ENCODE assay signal across 11 cellular contexts in the genomic region with DNA sequence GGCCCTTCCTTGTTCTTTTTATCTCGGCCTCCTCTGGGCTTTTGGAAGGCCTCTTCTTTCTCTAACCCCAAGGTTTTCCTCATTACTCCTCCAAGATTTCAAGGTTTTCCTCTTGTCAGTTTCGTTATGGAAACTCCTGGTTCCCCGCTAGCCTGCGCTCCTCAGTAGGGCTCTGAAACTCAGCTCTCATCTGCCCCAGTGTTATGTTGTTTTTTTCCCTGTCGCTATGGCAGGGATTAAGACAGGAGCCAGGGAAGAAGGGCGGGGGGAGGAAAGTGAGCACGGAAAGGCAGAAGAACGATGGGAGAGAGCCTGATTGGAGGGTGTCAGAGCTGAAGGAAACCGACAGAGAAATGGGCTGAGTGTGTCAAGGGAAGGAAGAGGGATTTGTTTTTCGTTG. TPM values are rescaled to one million over a fixed set of nuclear protein-coding genes. Genes with fewer than 3 reads are reported as not detected.
DNase-seq lines count a peak whose midpoint lies in the region; FAIRE-seq and TF ChIP-seq lines count a peak whose summit lies in the region.
"Had no signal": no experiment of that assay in that cellular context is flagged by ENCODE, and none has a peak within 500 bp of the region (broad histone marks: within the 10 kb centered on the region; RNA-seq: fewer than 3 reads in every experiment).

No MANE protein-coding gene starts in this region.

- H2BK15ac ChIP-seq in H1 (ENCODE audit: low read length) = no peak overlapping the region
- no peak overlapping the region for H2BK15ac ChIP-seq in mesendoderm (replicated peaks; ENCODE audit: low read depth)

- CTCF ChIA-PET in H1 (lab: Charles Lee; ENCODE audit: partially characterized antibody) = interaction anchor here (1.1 to 1.7 kb wide), 5 partner anchors 8 to 313 kb away, joined by 3 read pairs; no protein-coding TSS in a partner anchor

- 55 to 100% methylated on average over 1 to 10 of the region's 10 CpGs for WGBS in H1 (ENCODE audit: extremely low coverage in 1 of 2, insufficient coverage in 1 of 2, insufficient read length in 1 of 2, insufficient replicate concordance in 2 of 2, low coverage in 1 of 2, low lambda C conversion rate in 2 of 2, missing lambda C conversion rate in 1 of 2), 2 experiments
- no CpG with 5 or more reads among the region's 10 CpGs for WGBS in mesendoderm (ENCODE audit: extremely low coverage, insufficient coverage, low lambda C conversion rate)
- WGBS in testis, 2 donors = 45 to 53% methylated on average over 10 of the region's 10 CpGs

- H3K4me1 ChIP-seq in H1 (replicated peaks in 1 of 4; ENCODE audit: control insufficient read depth in 3 of 4, insufficient read depth in 4 of 4, low read length in 3 of 4) (peaks cover 0 to 5% (median 0%) of the 10 kb centered on the region in 4 experiments; a peak in 3 of 7 replicates), mesendoderm (ENCODE audit: control insufficient read depth, low read depth, low read length) (no peaks in the 10 kb centered on the region), testis (peaks cover 10% of the 10 kb centered on the region)
- H3K4me1 ChIP-seq: HAP-1, SJSA1 had no signal

- H3K23me2 ChIP-seq in H1 (ENCODE audit: low read depth, low read length) = no peaks in the 10 kb centered on the region

- H2AK5ac ChIP-seq in H1 (ENCODE audit: low read depth, low read length) = no peak overlapping the region
- H2AK5ac ChIP-seq in mesendoderm (ENCODE audit: low read length) = no peak overlapping the region

- H3K27me3 ChIP-seq in H1 (replicated peaks in 1 of 4; ENCODE audit: control insufficient read depth in 3 of 4, extremely low read depth in 1 of 4, insufficient read depth in 3 of 4, low read length in 3 of 4) (peaks cover 0 to 2% (median under 1%) of the 10 kb centered on the region in 4 experiments; a peak in 1 of 7 replicates), mesendoderm (ENCODE audit: insufficient read depth, low read length, poor library complexity) (no peaks in the 10 kb centered on the region), testis (no peaks in the 10 kb centered on the region)
- H3K27me3 ChIP-seq: SJSA1 had no signal

- H3K23ac ChIP-seq in H1 (ENCODE audit: insufficient read length) (no peak overlapping the region), mesendoderm (ENCODE audit: low read length) (no peak overlapping the region)

- peaks cover 9% of the 10 kb centered on the region for H3K4me1 Mint-ChIP-seq in activated T-helper 2 cell treated with anti-CD3 and anti-CD28 coated beads, Interferon-gamma antibody, Interleukin-2, Interleukin-4, amounts not matched to agents 10 μg/mL and 5 μg/mL and 100 μg/mL, durations not matched to agents 14 hours and 24 hours and 36 hours (ENCODE audit: low read depth)

- H2AFZ ChIP-seq in H1 (ENCODE audit: low read length) = peak overlapping the region; percentile 16; the same call in 1 of the 2 replicates

- H2BK20ac ChIP-seq in H1 (ENCODE audit: low read length) = no peak overlapping the region

- no peak overlapping the region for H3K27ac ChIP-seq in H1 (ENCODE audit: low read depth, low read length)
- no peak overlapping the region for H3K27ac ChIP-seq in mesendoderm (ENCODE audit: low read depth, low read length)
- H3K27ac ChIP-seq in testis = peak overlapping the region; percentile 47 to 79
- H3K27ac ChIP-seq: SJSA1 had no signal

- H2BK12ac ChIP-seq in H1 (ENCODE audit: low read depth, low read length) = no peak overlapping the region

- TF ChIP-seq CTCF in H1 (IDR thresholded peaks at IDR 0.05; ENCODE audit: control extremely low read depth in 1 of 3, insufficient read depth in 1 of 3, low read depth in 1 of 3, low read length in 3 of 3) (no peak), testis (IDR thresholded peaks at IDR 0.05) (no peak), foreskin fibroblast (IDR thresholded peaks at IDR 0.05; ENCODE audit: low read depth, low read length) (no peak)

- H3K9ac ChIP-seq in H1 (replicated peaks in 1 of 4; ENCODE audit: extremely low read depth in 1 of 4, low read depth in 3 of 4, low read length in 3 of 4) (no peak overlapping the region), mesendoderm (ENCODE audit: low read length) (no peak overlapping the region)

- H3K36me3 ChIP-seq in H1 (ENCODE audit: control insufficient read depth in 2 of 4, insufficient read depth in 4 of 4, low read length in 3 of 4) (no peaks in the 10 kb centered on the region), mesendoderm (ENCODE audit: control insufficient read depth, insufficient read depth, low read length) (no peaks in the 10 kb centered on the region), testis (ENCODE audit: low read depth, missing control alignments) (no peaks in the 10 kb centered on the region)
- H3K36me3 ChIP-seq: HAP-1, SJSA1 had no signal

- TF ChIP-seq RAD21 in H1 (IDR thresholded peaks at IDR 0.05 in 1 of 2, conservative IDR thresholded peaks at IDR 0.05 in 1 of 2; ENCODE audit: low read depth in 2 of 2, low read length in 2 of 2) = 0 out of 4 replicates have a peak, but pooled peaks of 1 of the 2 experiments have one; percentile 6

- H3K79me2 ChIP-seq in H1 (ENCODE audit: control insufficient read depth in 1 of 2, insufficient read depth in 2 of 2, low read length in 2 of 2) (no peaks in the 10 kb centered on the region), mesendoderm (ENCODE audit: control insufficient read depth, insufficient read depth, low read length) (no peaks in the 10 kb centered on the region)

- H3K18ac ChIP-seq in H1 (ENCODE audit: extremely low read depth, low read length) (no peak overlapping the region), mesendoderm (ENCODE audit: low read length) (no peak overlapping the region)

- H3K4me2 ChIP-seq in H1 (ENCODE audit: insufficient read depth in 1 of 2, low read depth in 2 of 2, low read length in 2 of 2) (no peak overlapping the region), mesendoderm (ENCODE audit: low read length) (no peak overlapping the region)

- no peak overlapping the region for H3K4me3 Mint-ChIP-seq in activated T-helper 2 cell treated with anti-CD3 and anti-CD28 coated beads, Interferon-gamma antibody, Interleukin-2, Interleukin-4, amounts not matched to agents 10 μg/mL and 5 μg/mL and 100 μg/mL, durations not matched to agents 14 hours and 24 hours and 36 hours (ENCODE audit: low read depth)

- H4K20me1 ChIP-seq in H1 (replicated peaks in 1 of 2; ENCODE audit: control insufficient read depth in 1 of 2, insufficient read depth in 2 of 2, low read length in 2 of 2) = no peaks in the 10 kb centered on the region

- intact Hi-C loops in testis (cut with DNase I; ENCODE audit: low total_unique reads) = no loop called here
- intact Hi-C loops in activated T-helper 2 cell treated with anti-CD3 and anti-CD28 coated beads, Interferon-gamma antibody, Interleukin-2, Interleukin-4, amounts not matched to agents 10 μg/mL and 5 μg/mL and 100 μg/mL, durations not matched to agents 14 hours and 24 hours and 36 hours (cut with micrococcal nuclease) = no loop called here

- H3K27me3 Mint-ChIP-seq in activated T-helper 2 cell treated with anti-CD3 and anti-CD28 coated beads, Interferon-gamma antibody, Interleukin-2, Interleukin-4, amounts not matched to agents 10 μg/mL and 5 μg/mL and 100 μg/mL, durations not matched to agents 14 hours and 24 hours and 36 hours (ENCODE audit: low read depth) = peaks cover 16% of the 10 kb centered on the region

- 0 out of 4 replicates have a peak, but pooled peaks cover 0 to 7% of the 10 kb centered on the region in 2 experiments for H3K9me3 ChIP-seq in H1 (ENCODE audit: insufficient read depth in 2 of 2, low read depth in 1 of 2, low read length in 1 of 2)
- no peaks in the 10 kb centered on the region for H3K9me3 ChIP-seq in testis
- H3K9me3 ChIP-seq: HAP-1, SJSA1 had no signal

- no peak overlapping the region for H2BK120ac ChIP-seq in H1 (replicated peaks; ENCODE audit: low read depth, low read length)
- H2BK120ac ChIP-seq in mesendoderm (ENCODE audit: low read depth, low read length) = no peak overlapping the region

- H3K4ac ChIP-seq in H1 (replicated peaks; ENCODE audit: insufficient read length, low read depth, low read length) = no peak overlapping the region
- H3K4ac ChIP-seq in mesendoderm (ENCODE audit: low read depth, low read length) = no peak overlapping the region

- TF ChIP-seq EP300 in H1 (IDR thresholded peaks at IDR 0.05; ENCODE audit: borderline replicate concordance in 1 of 2, low read depth in 2 of 2, low read length in 2 of 2) = peak in 1 of 2 experiments; percentile 75; a peak in 1 of 3 replicates

- H4K5ac ChIP-seq in H1 (ENCODE audit: insufficient read length, low read depth, low read length) = no peak overlapping the region
- no peak overlapping the region for H4K5ac ChIP-seq in mesendoderm (ENCODE audit: low read length)

- no peak overlapping the region for H4K91ac ChIP-seq in H1 (replicated peaks; ENCODE audit: insufficient read length, low read length)

- peak; percentile 86 for DNase-seq in NCI-H524 (lab: John Stamatoyannopoulos, UW)
- no peak for DNase-seq in H1 (ENCODE audit: low read depth in 1 of 2, low spot score in 2 of 2)
- DNase-seq in mesendoderm = peak; percentile 94
- DNase-seq in testis = peak; percentile 31
- no peak for DNase-seq in foreskin fibroblast
- no peak for DNase-seq in activated T-helper 2 cell treated with anti-CD3 and anti-CD28 coated beads, Interferon-gamma antibody, Interleukin-2, Interleukin-4, amounts not matched to agents 10 μg/mL and 5 μg/mL and 100 μg/mL, durations not matched to agents 14 hours and 24 hours and 36 hours (ENCODE audit: low spot score)
- DNase-seq in pons (ENCODE audit: low spot score) = no peak
- no peak for DNase-seq in COLO668 (lab: John Stamatoyannopoulos, UW; ENCODE audit: unreplicated experiment)
- DNase-seq: Karpas-422 had no signal

- H4K8ac ChIP-seq in H1 (ENCODE audit: extremely low read depth, insufficient read depth, low read length) (no peak overlapping the region), mesendoderm (ENCODE audit: low read depth, low read length) (no peak overlapping the region)

- no peak overlapping the region for H2BK5ac ChIP-seq in H1 (ENCODE audit: low read depth, low read length)
- H2BK5ac ChIP-seq in mesendoderm (ENCODE audit: low read length) = no peak overlapping the region

- TF ChIP-seq POLR2A in H1 (IDR thresholded peaks at IDR 0.05; ENCODE audit: control extremely low read depth in 1 of 2, low read depth in 2 of 2, low read length in 2 of 2) = no peak
- TF ChIP-seq POLR2A in testis (IDR thresholded peaks at IDR 0.05) = no peak

- no peaks in the 10 kb centered on the region for H3K9me3 Mint-ChIP-seq in activated T-helper 2 cell treated with anti-CD3 and anti-CD28 coated beads, Interferon-gamma antibody, Interleukin-2, Interleukin-4, amounts not matched to agents 10 μg/mL and 5 μg/mL and 100 μg/mL, durations not matched to agents 14 hours and 24 hours and 36 hours

- H3K79me1 ChIP-seq in H1 (ENCODE audit: low read depth, low read length) (no peaks in the 10 kb centered on the region), mesendoderm (ENCODE audit: low read length) (no peaks in the 10 kb centered on the region)

- H3K27ac Mint-ChIP-seq in activated T-helper 2 cell treated with anti-CD3 and anti-CD28 coated beads, Interferon-gamma antibody, Interleukin-2, Interleukin-4, amounts not matched to agents 10 μg/mL and 5 μg/mL and 100 μg/mL, durations not matched to agents 14 hours and 24 hours and 36 hours = no peak overlapping the region

- H3K56ac ChIP-seq in H1 (replicated peaks; ENCODE audit: insufficient read length, low read depth, low read length) = no peak overlapping the region
- H3K56ac ChIP-seq in mesendoderm (ENCODE audit: low read length) = peak overlapping the region; percentile 4

- no peak overlapping the region for H3K14ac ChIP-seq in H1 (ENCODE audit: insufficient read length)

- no peak overlapping the region for H3K4me3 ChIP-seq in H1 (ENCODE audit: extremely low read depth in 1 of 4, insufficient read depth in 2 of 4, low read depth in 3 of 4, low read length in 4 of 4)
- no peak overlapping the region for H3K4me3 ChIP-seq in mesendoderm (ENCODE audit: low read length)
- H3K4me3 ChIP-seq in testis = no peak overlapping the region
- H3K4me3 ChIP-seq in foreskin fibroblast (ENCODE audit: low read depth in 1 of 2, low read length in 2 of 2) = no peak overlapping the region
- H3K4me3 ChIP-seq: HAP-1, SJSA1 had no signal

- peak; percentile 69 for FAIRE-seq in H1 (lab: Jason Lieb, UNC)

- POLR2A ChIA-PET in H1 (lab: Charles Lee; ENCODE audit: partially characterized antibody) = no interaction called here

- H3K36me3 Mint-ChIP-seq in activated T-helper 2 cell treated with anti-CD3 and anti-CD28 coated beads, Interferon-gamma antibody, Interleukin-2, Interleukin-4, amounts not matched to agents 10 μg/mL and 5 μg/mL and 100 μg/mL, durations not matched to agents 14 hours and 24 hours and 36 hours (ENCODE audit: low read depth) = no peaks in the 10 kb centered on the region

RNA-seq across cellular contexts. Expression of a gene that starts 26.5 kb away (rescaled TPM):
- 23.6 and 27.2 TPM in 2 replicates for total RNA-seq in H1 (2021; fragmentation: NEBNext Ultra II Directional; extraction: Animal tissue kit (Norgen Biotek cat#: 25700))
- polyA plus RNA-seq in H1 (2011; rRNA removed) = 8.9 and 18.8 TPM in 2 replicates
- polyA plus RNA-seq in H1 (2011; cell fraction: cytosol; rRNA removed) = 23.2 TPM
- polyA plus RNA-seq in H1 (2011; cell fraction: nucleus; rRNA removed) = 20.9 TPM
- 13.7 to 19.6 TPM (median 17.7 TPM) in 4 replicates for polyA plus RNA-seq in H1 (2012, experiment 1 of 2)
- polyA plus RNA-seq in H1 (2012, experiment 2 of 2) = 14.8 TPM
- polyA plus RNA-seq in H1 (2013, experiment 1 of 2) = 14.4 TPM
- 14.1 TPM for polyA plus RNA-seq in H1 (2013, experiment 2 of 2)
- 3.8 and 4.9 TPM in 2 replicates for polyA minus RNA-seq in H1 (2011; rRNA and poly(A)+ RNA removed)
- polyA minus RNA-seq in H1 (2011; cell fraction: cytosol; rRNA and poly(A)+ RNA removed) = 19.7 TPM
- 10.3 TPM for polyA minus RNA-seq in H1 (2011; cell fraction: nucleus; rRNA and poly(A)+ RNA removed)
- 27.4 TPM for polyA plus RNA-seq in mesendoderm (2013, experiment 1 of 2)
- polyA plus RNA-seq in mesendoderm (2013, experiment 2 of 2) = 28.8 TPM
- 10 to 100 TPM; 10.7 to 19.0 TPM for total RNA-seq in testis
- polyA plus RNA-seq in testis (ENCODE audit: insufficient read depth, low read depth, low replicate concordance) = 14.0 TPM
- 1.1 and 1.4 TPM in 2 replicates for total RNA-seq in activated T-helper 2 cell treated with anti-CD3 and anti-CD28 coated beads, Interferon-gamma antibody, Interleukin-2, Interleukin-4, amounts not matched to agents 10 μg/mL and 5 μg/mL and 100 μg/mL, durations not matched to agents 14 hours and 24 hours and 36 hours

Comparison
In these comparisons a context has a peak if more than half of its experiments do, and no peak if none do; other contexts are left out.
1. DNase-seq: peak in NCI-H524 (2 of 2), mesendoderm (single experiment) and testis (single experiment); none in H1 (0 of 2), foreskin fibroblast (0 of 2), activated T-helper 2 cell treated with anti-CD3 and anti-CD28 coated beads, Interferon-gamma antibody, Interleukin-2, Interleukin-4, amounts not matched to agents 10 μg/mL and 5 μg/mL and 100 μg/mL, durations not matched to agents 14 hours and 24 hours and 36 hours (single experiment), pons (single experiment) and COLO668 (single experiment).
2. H3K27ac ChIP-seq: peak in testis (2 of 2); none in H1 (single experiment) and mesendoderm (single experiment).